Comparison of ENCODE assay signal across 39 cellular contexts in the genomic region with DNA sequence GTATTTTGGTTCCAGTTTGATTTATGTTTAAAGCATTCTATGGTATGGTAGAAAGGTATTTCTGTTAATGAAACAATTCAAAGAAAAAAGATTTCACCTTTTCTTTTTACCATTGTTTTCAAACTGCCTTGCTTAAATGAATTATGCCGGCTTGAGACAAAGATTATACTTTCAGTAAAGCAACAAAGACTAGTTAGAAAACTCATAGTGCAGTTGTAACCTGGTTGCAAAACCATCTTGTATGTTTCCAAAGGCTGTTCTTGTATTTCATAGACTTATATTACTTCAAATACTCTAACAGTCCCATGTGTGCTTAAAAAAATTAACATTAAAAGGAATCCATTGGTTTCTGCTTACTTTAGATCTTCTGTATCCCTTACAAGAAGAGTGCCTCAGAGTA.
"Had no signal": no experiment of that assay in that cellular context is flagged by ENCODE, and none has a peak within 500 bp of the region (broad histone marks: within the 10 kb centered on the region; RNA-seq: fewer than 3 reads in every experiment).

No MANE protein-coding gene starts in this region.

- H3K27me3 ChIP-seq: adrenal gland, ascending aorta, body of pancreas, brain microvascular endothelial cell, breast epithelium, cardiac muscle cell had no signal

- H3K27ac Mint-ChIP-seq: activated naive CD4-positive, alpha-beta T cell treated with anti-CD3 and anti-CD28 coated beads for 36 hours; activated naive CD4-positive, alpha-beta T cell treated with anti-CD3 and anti-CD28 coated beads, Interleukin-2, amount 10 ng/mL, durations not matched to agents 7 days and 5 days; activated naive CD4-positive, alpha-beta T cell treated with anti-CD3 and anti-CD28 coated beads, Interleukin-2, amount 50 U/mL, for 24 hours; activated naive CD4-positive, alpha-beta T cell treated with anti-CD3 and anti-CD28 coated beads, Interleukin-2, amount 50 U/mL, for 72 hours; activated naive CD8-positive, alpha-beta T cell; activated naive CD8-positive, alpha-beta T cell treated with anti-CD3 and anti-CD28 coated beads for 36 hours; activated naive CD8-positive, alpha-beta T cell treated with anti-CD3 and anti-CD28 coated beads, Interleukin-2, amount 10 ng/mL, durations not matched to agents 7 days and 5 days; activated naive CD8-positive, alpha-beta T cell treated with anti-CD3 and anti-CD28 coated beads, Interleukin-2, amount 50 U/mL, for 24 hours; activated T-cell treated with anti-CD3 and anti-CD28 coated beads, Interleukin-2, amount 50 U/mL, for 24 hours; activated T-cell treated with anti-CD3 and anti-CD28 coated beads, Interleukin-2, amount 50 U/mL, for 72 hours; activated T-helper 1 cell treated with anti-CD3 and anti-CD28 coated beads, Interleukin-12 subunit alpha, Interleukin-12 subunit beta, Interleukin-2, Interleukin-4 antibody, amounts not matched to agents 30 ng/mL and 10 ng/mL and 1 ng/mL, durations not matched to agents 14 hours and 24 hours and 36 hours; activated T-helper 17 cell treated with anti-CD3 and anti-CD28 coated beads, Interleukin-2, amount 50 U/mL, for 72 hours; activated T-helper 2 cell treated with anti-CD3 and anti-CD28 coated beads, Interferon-gamma antibody, Interleukin-2, Interleukin-4, amounts not matched to agents 10 μg/mL and 5 μg/mL and 100 μg/mL, durations not matched to agents 14 hours and 24 hours and 36 hours; brain had no signal

- H3K4me1 Mint-ChIP-seq: activated naive CD4-positive, alpha-beta T cell treated with anti-CD3 and anti-CD28 coated beads, Interleukin-2, amount 10 ng/mL, durations not matched to agents 7 days and 5 days; activated naive CD4-positive, alpha-beta T cell treated with anti-CD3 and anti-CD28 coated beads, Interleukin-2, amount 50 U/mL, for 24 hours; activated naive CD8-positive, alpha-beta T cell treated with anti-CD3 and anti-CD28 coated beads for 36 hours; activated naive CD8-positive, alpha-beta T cell treated with anti-CD3 and anti-CD28 coated beads, Interleukin-2, amount 10 ng/mL, durations not matched to agents 7 days and 5 days; activated naive CD8-positive, alpha-beta T cell treated with anti-CD3 and anti-CD28 coated beads, Interleukin-2, amount 50 U/mL, for 24 hours; activated T-helper 17 cell treated with anti-CD3 and anti-CD28 coated beads, Interleukin-2, amount 50 U/mL, for 72 hours; brain; central memory CD8-positive, alpha-beta T cell had no signal

- H3K9me3 ChIP-seq: adrenal gland, ascending aorta, body of pancreas, breast epithelium had no signal

- H3K36me3 ChIP-seq: adrenal gland, ascending aorta, brain microvascular endothelial cell, breast epithelium, cardiac muscle cell had no signal

- H3K27ac ChIP-seq: adrenal gland, ascending aorta, body of pancreas, brain microvascular endothelial cell, breast epithelium, cardiac muscle cell had no signal

- H3K27me3 Mint-ChIP-seq: activated naive CD4-positive, alpha-beta T cell treated with anti-CD3 and anti-CD28 coated beads, Interleukin-2, amount 10 ng/mL, durations not matched to agents 7 days and 5 days; activated naive CD4-positive, alpha-beta T cell treated with anti-CD3 and anti-CD28 coated beads, Interleukin-2, amount 50 U/mL, for 24 hours; activated naive CD8-positive, alpha-beta T cell; activated naive CD8-positive, alpha-beta T cell treated with anti-CD3 and anti-CD28 coated beads for 36 hours; activated naive CD8-positive, alpha-beta T cell treated with anti-CD3 and anti-CD28 coated beads, Interleukin-2, amount 10 ng/mL, durations not matched to agents 7 days and 5 days; activated T-cell treated with anti-CD3 and anti-CD28 coated beads, Interleukin-2, amount 50 U/mL, for 24 hours; activated T-helper 17 cell treated with anti-CD3 and anti-CD28 coated beads, Interleukin-2, amount 50 U/mL, for 72 hours; brain; central memory CD8-positive, alpha-beta T cell had no signal

- FAIRE-seq: astrocyte, bronchial epithelial cell had no signal

- DNase-seq: activated effector memory CD4-positive, alpha-beta T cell treated with anti-CD3 and anti-CD28 coated beads, Interleukin-2, amount 50 U/mL, for 16 hours; activated effector memory CD4-positive, alpha-beta T cell treated with Interleukin-2 at 50 U/mL for 16 hours; activated gamma-delta T cell; activated gamma-delta T cell treated with Interleukin-2 at 50 U/mL for 16 hours; activated naive CD4-positive, alpha-beta T cell treated with anti-CD3 and anti-CD28 coated beads for 36 hours; activated naive CD4-positive, alpha-beta T cell treated with anti-CD3 and anti-CD28 coated beads, Interleukin-2, amount 10 ng/mL, durations not matched to agents 7 days and 5 days; activated naive CD4-positive, alpha-beta T cell treated with anti-CD3 and anti-CD28 coated beads, Interleukin-2, amount 50 U/mL, for 16 hours; activated naive CD4-positive, alpha-beta T cell treated with Interleukin-2 at 50 U/mL for 16 hours; activated naive CD8-positive, alpha-beta T cell treated with anti-CD3 and anti-CD28 coated beads for 36 hours; activated naive CD8-positive, alpha-beta T cell treated with anti-CD3 and anti-CD28 coated beads, Interleukin-2, amount 10 ng/mL, durations not matched to agents 7 days and 5 days; activated naive CD8-positive, alpha-beta T cell treated with anti-CD3 and anti-CD28 coated beads, Interleukin-2, amount 50 U/mL, for 24 hours; activated T-cell treated with anti-CD3 and anti-CD28 coated beads, Interleukin-2, amount 50 U/mL, for 1 hour; activated T-cell treated with anti-CD3 and anti-CD28 coated beads, Interleukin-2, amount 50 U/mL, for 24 hours; activated T-cell treated with anti-CD3 and anti-CD28 coated beads, Interleukin-2, amount 50 U/mL, for 4 hours; activated T-cell treated with anti-CD3 and anti-CD28 coated beads, Interleukin-2, amount 50 U/mL, for 48 hours; activated T-cell treated with anti-CD3 and anti-CD28 coated beads, Interleukin-2, amount 50 U/mL, for 72 hours; adrenal gland; amniotic stem cell; amygdala; anterior cingulate cortex; aorta; body of pancreas; brain microvascular endothelial cell; caudate nucleus; central memory CD4-positive, alpha-beta T cell; cerebellar nuclear complex had no signal

- H3K4me3 Mint-ChIP-seq: activated naive CD4-positive, alpha-beta T cell treated with anti-CD3 and anti-CD28 coated beads for 36 hours; activated naive CD4-positive, alpha-beta T cell treated with anti-CD3 and anti-CD28 coated beads, Interleukin-2, amount 10 ng/mL, durations not matched to agents 7 days and 5 days; activated naive CD4-positive, alpha-beta T cell treated with anti-CD3 and anti-CD28 coated beads, Interleukin-2, amount 50 U/mL, for 24 hours; activated naive CD8-positive, alpha-beta T cell; activated naive CD8-positive, alpha-beta T cell treated with anti-CD3 and anti-CD28 coated beads for 36 hours; activated naive CD8-positive, alpha-beta T cell treated with anti-CD3 and anti-CD28 coated beads, Interleukin-2, amount 10 ng/mL, durations not matched to agents 7 days and 5 days; activated naive CD8-positive, alpha-beta T cell treated with anti-CD3 and anti-CD28 coated beads, Interleukin-2, amount 50 U/mL, for 24 hours; activated T-cell treated with anti-CD3 and anti-CD28 coated beads, Interleukin-2, amount 50 U/mL, for 24 hours; activated T-cell treated with anti-CD3 and anti-CD28 coated beads, Interleukin-2, amount 50 U/mL, for 4 hours; activated T-cell treated with anti-CD3 and anti-CD28 coated beads, Interleukin-2, amount 50 U/mL, for 72 hours; activated T-helper 1 cell treated with anti-CD3 and anti-CD28 coated beads, Interleukin-12 subunit alpha, Interleukin-12 subunit beta, Interleukin-2, Interleukin-4 antibody, amounts not matched to agents 30 ng/mL and 10 ng/mL and 1 ng/mL, durations not matched to agents 14 hours and 24 hours and 36 hours; activated T-helper 17 cell treated with anti-CD3 and anti-CD28 coated beads, Interleukin-2, amount 50 U/mL, for 72 hours; brain; central memory CD8-positive, alpha-beta T cell had no signal

- H3K4me3 ChIP-seq: adrenal gland, ascending aorta, body of pancreas, breast epithelium, cardiac muscle cell had no signal

- H3K4me1 ChIP-seq: adrenal gland, ascending aorta, body of pancreas, breast epithelium had no signal

- ATAC-seq: activated naive CD4-positive, alpha-beta T cell treated with anti-CD3 and anti-CD28 coated beads, Interleukin-2, amount 50 U/mL, for 72 hours; activated naive CD8-positive, alpha-beta T cell treated with anti-CD3 and anti-CD28 coated beads, Interleukin-2, amount 50 U/mL, for 24 hours; activated T-cell treated with anti-CD3 and anti-CD28 coated beads, Interleukin-2, amount 50 U/mL, for 4 hours; activated T-cell treated with anti-CD3 and anti-CD28 coated beads, Interleukin-2, amount 50 U/mL, for 72 hours; activated T-helper 17 cell treated with anti-CD3 and anti-CD28 coated beads, Interleukin-2, amount 50 U/mL, for 72 hours; body of pancreas had no signal

- H3K9me3 Mint-ChIP-seq: activated naive CD4-positive, alpha-beta T cell treated with anti-CD3 and anti-CD28 coated beads, Interleukin-2, amount 10 ng/mL, durations not matched to agents 7 days and 5 days had no signal
